In the genomic region with DNA sequence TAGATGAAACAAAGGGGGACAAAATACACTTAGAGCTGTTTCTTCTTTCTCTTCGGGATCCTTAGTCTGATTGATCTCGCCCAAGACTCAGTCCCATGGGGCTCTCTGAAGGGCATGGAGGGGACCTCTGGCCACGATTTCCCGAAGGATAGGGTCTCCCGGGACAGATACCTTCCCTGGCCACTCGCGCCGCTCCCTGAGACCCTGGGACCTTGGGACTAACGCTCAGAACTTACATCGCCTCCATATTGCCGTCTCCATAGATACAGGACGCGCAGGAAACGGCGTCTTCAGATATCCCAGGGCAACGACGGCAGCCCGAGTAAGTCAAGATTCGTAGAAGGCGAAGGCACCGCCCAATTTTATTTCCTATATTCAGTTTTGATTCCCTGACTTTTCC, we compare ENCODE assay signal across 8 cellular contexts. TPM values are rescaled to one million over a fixed set of nuclear protein-coding genes. Genes with fewer than 3 reads are reported as not detected.
DNase-seq lines count a peak whose midpoint lies in the region; ATAC-seq and TF ChIP-seq lines count a peak whose summit lies in the region.

A gene with protein sequence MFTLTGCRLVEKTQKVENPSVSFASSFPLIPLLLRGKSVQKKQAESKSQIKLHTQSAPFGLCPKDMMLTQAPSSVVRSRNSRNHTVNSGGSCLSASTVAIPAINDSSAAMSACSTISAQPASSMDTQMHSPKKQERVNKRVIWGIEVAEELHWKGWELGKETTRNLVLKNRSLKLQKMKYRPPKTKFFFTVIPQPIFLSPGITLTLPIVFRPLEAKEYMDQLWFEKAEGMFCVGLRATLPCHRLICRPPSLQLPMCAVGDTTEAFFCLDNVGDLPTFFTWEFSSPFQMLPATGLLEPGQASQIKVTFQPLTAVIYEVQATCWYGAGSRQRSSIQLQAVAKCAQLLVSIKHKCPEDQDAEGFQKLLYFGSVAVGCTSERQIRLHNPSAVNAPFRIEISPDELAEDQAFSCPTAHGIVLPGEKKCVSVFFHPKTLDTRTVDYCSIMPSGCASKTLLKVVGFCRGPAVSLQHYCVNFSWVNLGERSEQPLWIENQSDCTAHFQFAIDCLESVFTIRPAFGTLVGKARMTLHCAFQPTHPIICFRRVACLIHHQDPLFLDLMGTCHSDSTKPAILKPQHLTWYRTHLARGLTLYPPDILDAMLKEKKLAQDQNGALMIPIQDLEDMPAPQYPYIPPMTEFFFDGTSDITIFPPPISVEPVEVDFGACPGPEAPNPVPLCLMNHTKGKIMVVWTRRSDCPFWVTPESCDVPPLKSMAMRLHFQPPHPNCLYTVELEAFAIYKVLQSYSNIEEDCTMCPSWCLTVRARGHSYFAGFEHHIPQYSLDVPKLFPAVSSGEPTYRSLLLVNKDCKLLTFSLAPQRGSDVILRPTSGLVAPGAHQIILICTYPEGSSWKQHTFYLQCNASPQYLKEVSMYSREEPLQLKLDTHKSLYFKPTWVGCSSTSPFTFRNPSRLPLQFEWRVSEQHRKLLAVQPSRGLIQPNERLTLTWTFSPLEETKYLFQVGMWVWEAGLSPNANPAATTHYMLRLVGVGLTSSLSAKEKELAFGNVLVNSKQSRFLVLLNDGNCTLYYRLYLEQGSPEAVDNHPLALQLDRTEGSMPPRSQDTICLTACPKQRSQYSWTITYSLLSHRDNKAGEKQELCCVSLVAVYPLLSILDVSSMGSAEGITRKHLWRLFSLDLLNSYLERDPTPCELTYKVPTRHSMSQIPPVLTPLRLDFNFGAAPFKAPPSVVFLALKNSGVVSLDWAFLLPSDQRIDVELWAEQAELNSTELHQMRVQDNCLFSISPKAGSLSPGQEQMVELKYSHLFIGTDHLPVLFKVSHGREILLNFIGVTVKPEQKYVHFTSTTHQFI (N-terminal part only) (minus strand): TSS at position 265 of the 400 bp plus-strand sequence. CDS start 2,468 bp downstream, outside the sequence.

- TF ChIP-seq CTCF in cardiac fibroblast (IDR thresholded peaks at IDR 0.05; ENCODE audit: low read depth, low read length) (no peak), tibial nerve (IDR thresholded peaks at IDR 0.05) (no peak)

- H3K9me3 ChIP-seq in tibial nerve = no peaks in the 10 kb centered on the region

- WGBS in tibial nerve, 2 donors = 1% methylated on average over 21 of the region's 21 CpGs

- DNase-seq in NCI-H1417 (lab: John Stamatoyannopoulos, UW) (peak; percentile 38 to 84 (median 68)), NCI-H1417 treated with DMSO at 0.1 percent for 48 hours (lab: John Stamatoyannopoulos, UW) (no peak), NCI-H748 (lab: John Stamatoyannopoulos, UW; ENCODE audit: unreplicated experiment) (peak; percentile 76), cardiac fibroblast (ENCODE audit: low read depth in 2 of 2) (peak; percentile 66 to 72), medulla oblongata (ENCODE audit: extremely low spot score) (peak; percentile 61), tibial nerve (ENCODE audit: low spot score in 2 of 2) (no peak)
- DNase-seq in activated CD4-positive, CD25-positive, alpha-beta regulatory T cell treated with anti-CD3 and anti-CD28 coated beads, Interleukin-2, amount 50 U/mL, for 72 hours = no peak

- no peak for TF ChIP-seq POLR2A in tibial nerve (IDR thresholded peaks at IDR 0.05)

- H3K4me3 ChIP-seq in cardiac fibroblast (replicated peaks in 1 of 2; ENCODE audit: low read depth in 2 of 2, low read length in 2 of 2) (peak within 1 kb of the TSS; percentile 36 to 56), tibial nerve (peak within 1 kb of the TSS in 3 of 4 donors; percentile 2 to 26 (median 10))

- peaks cover 0 to 4% (median 0%) of the 10 kb centered on the region in 4 donors for H3K4me1 ChIP-seq in tibial nerve

- H3K36me3 ChIP-seq in tibial nerve = no peaks in the 10 kb centered on the region

- peaks cover 0 to 86% of the 10 kb centered on the region in 2 donors for H3K27me3 ChIP-seq in tibial nerve

- ATAC-seq in HG03354 (IDR thresholded peaks at IDR 0.05; ENCODE audit: poor library complexity, severe bottlenecking, unreplicated experiment) = no peak

- no peak for TF ChIP-seq EP300 in tibial nerve (IDR thresholded peaks at IDR 0.05)

- no peak within 1 kb of the TSS for H3K27ac ChIP-seq in tibial nerve

RNA-seq across cellular contexts. Expression of the gene that starts here (rescaled TPM):
- not detected for total RNA-seq in tibial nerve

Comparison
In these comparisons a context has a peak if more than half of its experiments do, and no peak if none do; other contexts are left out.
1. DNase-seq: peak in NCI-H1417 (3 of 3), NCI-H748 (single experiment), cardiac fibroblast (2 of 2) and medulla oblongata (single experiment); none in NCI-H1417 treated with DMSO at 0.1 percent for 48 hours (single experiment), tibial nerve (0 of 2) and activated CD4-positive, CD25-positive, alpha-beta regulatory T cell treated with anti-CD3 and anti-CD28 coated beads, Interleukin-2, amount 50 U/mL, for 72 hours (single experiment).